19 cellular contexts compared by ENCODE assay signal in genomic region chr19:10646781-10647180, GRCh38. TPM values are rescaled to one million over a fixed set of nuclear protein-coding genes. Genes with fewer than 3 reads are reported as not detected.
DNase-seq lines count a peak whose midpoint lies in the region; ATAC-seq, FAIRE-seq and TF ChIP-seq lines count a peak whose summit lies in the region.
"Had no signal": no experiment of that assay in that cellular context is flagged by ENCODE, and none has a peak within 500 bp of the region (broad histone marks: within the 10 kb centered on the region; RNA-seq: fewer than 3 reads in every experiment).

No MANE protein-coding gene starts in this region.

- POLR2A ChIA-PET in activated CD8-positive, alpha-beta T cell treated with anti-CD3 and anti-CD28 coated beads, Interleukin-2, amount 10 ng/mL, durations not matched to agents 7 days and 5 days (lab: Charles Lee) = interaction anchor here (0.5 to 1.0 kb wide), 3 partner anchors 61 to 90 kb away, joined by 3 read pairs; no protein-coding TSS in a partner anchor

- H3K36me3 Mint-ChIP-seq in IgD-negative memory B cell = no peaks in the 10 kb centered on the region
- peaks cover 3% of the 10 kb centered on the region for H3K36me3 Mint-ChIP-seq in astrocyte (ENCODE audit: low read depth, unreplicated experiment)
- peaks cover 31% of the 10 kb centered on the region for H3K36me3 Mint-ChIP-seq in activated CD8-positive, alpha-beta T cell treated with anti-CD3 and anti-CD28 coated beads, Interleukin-2, amount 10 ng/mL, durations not matched to agents 7 days and 5 days (ENCODE audit: low read depth)

- no peaks in the 10 kb centered on the region for H3K27me3 Mint-ChIP-seq in IgD-negative memory B cell
- H3K27me3 Mint-ChIP-seq in astrocyte (ENCODE audit: low read depth, unreplicated experiment) = no peaks in the 10 kb centered on the region
- no peaks in the 10 kb centered on the region for H3K27me3 Mint-ChIP-seq in activated CD8-positive, alpha-beta T cell treated with anti-CD3 and anti-CD28 coated beads, Interleukin-2, amount 10 ng/mL, durations not matched to agents 7 days and 5 days (ENCODE audit: low read depth)
- H3K27me3 Mint-ChIP-seq: CD4-positive, alpha-beta T cell had no signal

- H2AFZ ChIP-seq in astrocyte (ENCODE audit: low read depth, low read length) = no peak overlapping the region

- no peak overlapping the region for H3K4me2 ChIP-seq in astrocyte (ENCODE audit: low read length)

- H3K4me3 Mint-ChIP-seq in IgD-negative memory B cell (peak overlapping the region in 1 of 4 donors; percentile 38), astrocyte (ENCODE audit: unreplicated experiment) (no peak overlapping the region)
- no peak overlapping the region for H3K4me3 Mint-ChIP-seq in activated CD8-positive, alpha-beta T cell treated with anti-CD3 and anti-CD28 coated beads, Interleukin-2, amount 10 ng/mL, durations not matched to agents 7 days and 5 days
- H3K4me3 Mint-ChIP-seq: CD4-positive, alpha-beta T cell; HFFc6 had no signal

- H3K9me3 Mint-ChIP-seq in IgD-negative memory B cell (no peaks in the 10 kb centered on the region), astrocyte (ENCODE audit: unreplicated experiment) (peaks cover 1% of the 10 kb centered on the region)
- no peaks in the 10 kb centered on the region for H3K9me3 Mint-ChIP-seq in activated CD8-positive, alpha-beta T cell treated with anti-CD3 and anti-CD28 coated beads, Interleukin-2, amount 10 ng/mL, durations not matched to agents 7 days and 5 days (ENCODE audit: insufficient read depth)
- H3K9me3 Mint-ChIP-seq: CD4-positive, alpha-beta T cell; HFFc6 had no signal

- peaks cover 10% of the 10 kb centered on the region for H4K20me1 ChIP-seq in astrocyte (ENCODE audit: insufficient read depth, low read length)

- H3K36me3 ChIP-seq in astrocyte (ENCODE audit: insufficient read depth, low read length) (peaks cover 7% of the 10 kb centered on the region), rectal smooth muscle tissue (ENCODE audit: control insufficient read depth, insufficient read depth, low read length) (no peaks in the 10 kb centered on the region)

- DNase-seq in astrocyte (ENCODE audit: low read depth) (no peak), left cardiac atrium (peak; percentile 31), D721Med (ENCODE audit: insufficient read length, low spot score) (no peak), left colon (no peak)
- no peak for DNase-seq in activated CD8-positive, alpha-beta T cell treated with anti-CD3 and anti-CD28 coated beads, Interleukin-2, amount 10 ng/mL, durations not matched to agents 7 days and 5 days
- DNase-seq in NK-92 treated with Interleukin-12 subunit alpha and Interleukin-12 subunit beta, amount 100 ng/mL, for 24 hours (lab: John Stamatoyannopoulos, UW) = no peak
- DNase-seq: AML-193; CD4-positive, alpha-beta T cell; DND-41; GDM1; GOT3; HFFc6; Kasumi-1; NCI-H1436 treated with DMSO at 0.1 percent for 48 hours; NCI-H2081; NCI-H524 had no signal

- CTCF ChIA-PET in activated CD8-positive, alpha-beta T cell treated with anti-CD3 and anti-CD28 coated beads, Interleukin-2, amount 10 ng/mL, durations not matched to agents 7 days and 5 days (lab: Charles Lee) = interaction anchor here (0.8 to 13.9 kb wide), 7 partner anchors 43 to 138 kb away, joined by 3 to 421 read pairs (median 26); partner anchors contain the start of gene QTRT1

- H3K9me3 ChIP-seq in astrocyte (ENCODE audit: insufficient read depth, low read depth, low read length) = no peaks in the 10 kb centered on the region
- H3K9me3 ChIP-seq: SJSA1 had no signal

- no peak for TF ChIP-seq CTCF in astrocyte (IDR thresholded peaks at IDR 0.05; ENCODE audit: insufficient read depth, low read depth, low read length)
- TF ChIP-seq CTCF in D721Med (IDR thresholded peaks at IDR 0.05; ENCODE audit: insufficient read depth, missing control alignments) = no peak

- H3K27me3 ChIP-seq in astrocyte (ENCODE audit: insufficient read depth, low read length) = no peaks in the 10 kb centered on the region
- no peaks in the 10 kb centered on the region for H3K27me3 ChIP-seq in rectal smooth muscle tissue (ENCODE audit: control insufficient read depth, insufficient read depth, low read length)
- H3K27me3 ChIP-seq: SJSA1 had no signal

- H3K4me3 ChIP-seq in astrocyte (ENCODE audit: insufficient read depth, low read depth, low read length) = no peak overlapping the region
- no peak overlapping the region for H3K4me3 ChIP-seq in rectal smooth muscle tissue (ENCODE audit: low read length)
- H3K4me3 ChIP-seq: SJSA1 had no signal

- no peak overlapping the region for H3K27ac ChIP-seq in astrocyte (ENCODE audit: low read depth, low read length)
- peak overlapping the region; percentile 30 for H3K27ac ChIP-seq in rectal smooth muscle tissue (ENCODE audit: low read depth, low read length)
- H3K27ac ChIP-seq: SJSA1 had no signal

- FAIRE-seq in astrocyte (lab: Jason Lieb, UNC) (no peak), D721Med (lab: Jason Lieb, UNC) (no peak)

- intact Hi-C loops in left cardiac atrium (cut with DNase I) = no loop called here
- intact Hi-C loops in left colon (cut with DNase I, micrococcal nuclease) = no loop called here

- ATAC-seq in left cardiac atrium (peak; percentile 50 to 53), left colon (no peak)
- no peak for ATAC-seq in activated CD8-positive, alpha-beta T cell treated with anti-CD3 and anti-CD28 coated beads, Interleukin-2, amount 10 ng/mL, durations not matched to agents 7 days and 5 days

- H3K27ac Mint-ChIP-seq in IgD-negative memory B cell = peak overlapping the region in 2 of 3 donors; percentile 27 to 39
- peak overlapping the region; percentile 26 for H3K27ac Mint-ChIP-seq in astrocyte (ENCODE audit: unreplicated experiment)
- H3K27ac Mint-ChIP-seq in activated CD8-positive, alpha-beta T cell treated with anti-CD3 and anti-CD28 coated beads, Interleukin-2, amount 10 ng/mL, durations not matched to agents 7 days and 5 days = no peak overlapping the region
- H3K27ac Mint-ChIP-seq: CD4-positive, alpha-beta T cell; HFFc6 had no signal

- H3K79me2 ChIP-seq in astrocyte (ENCODE audit: insufficient read depth, low read length) = no peaks in the 10 kb centered on the region

- H3K4me1 ChIP-seq in astrocyte (ENCODE audit: insufficient read depth, low read length) (peaks cover 12% of the 10 kb centered on the region), rectal smooth muscle tissue (ENCODE audit: control insufficient read depth, insufficient read depth, low read length) (peaks cover 2% of the 10 kb centered on the region)
- H3K4me1 ChIP-seq: SJSA1 had no signal

- peaks cover 7 to 13% (median 13%) of the 10 kb centered on the region in 3 donors for H3K4me1 Mint-ChIP-seq in IgD-negative memory B cell
- peaks cover 8% of the 10 kb centered on the region for H3K4me1 Mint-ChIP-seq in astrocyte (ENCODE audit: low read depth, unreplicated experiment)
- H3K4me1 Mint-ChIP-seq in activated CD8-positive, alpha-beta T cell treated with anti-CD3 and anti-CD28 coated beads, Interleukin-2, amount 10 ng/mL, durations not matched to agents 7 days and 5 days (ENCODE audit: low read depth) = peaks cover 33% of the 10 kb centered on the region

- H3K9ac ChIP-seq in astrocyte (ENCODE audit: low read length) = no peak overlapping the region
- no peak overlapping the region for H3K9ac ChIP-seq in rectal smooth muscle tissue (ENCODE audit: low read length)

RNA-seq across cellular contexts. Expression of gene ILF3, which starts 7.4 kb away (rescaled TPM):
- 106 TPM for polyA plus RNA-seq in IgD-negative memory B cell
- total RNA-seq in astrocyte (228 and 244 TPM in 2 replicates), left cardiac atrium (100 to 1,000 TPM; 108 to 144 TPM), left colon (100 to 1,000 TPM; 129 to 181 TPM)
- total RNA-seq in activated CD8-positive, alpha-beta T cell treated with anti-CD3 and anti-CD28 coated beads, Interleukin-2, amount 10 ng/mL, durations not matched to agents 7 days and 5 days = 100 to 1,000 TPM; 407 to 408 TPM

RNA-seq across cellular contexts. Expression of gene SLC44A2, which starts 21.4 kb away (rescaled TPM):
- 332 TPM for polyA plus RNA-seq in IgD-negative memory B cell
- 91.6 and 94.5 TPM in 2 replicates for total RNA-seq in astrocyte
- total RNA-seq in left cardiac atrium = 10 to 100 TPM; 83.9 to 97.3 TPM
- total RNA-seq in activated CD8-positive, alpha-beta T cell treated with anti-CD3 and anti-CD28 coated beads, Interleukin-2, amount 10 ng/mL, durations not matched to agents 7 days and 5 days = 100 to 1,000 TPM; 112 to 121 TPM
- total RNA-seq in left colon = 100 to 1,000 TPM; 124 to 153 TPM

RNA-seq across cellular contexts. Expression of gene QTRT1, which starts 54.5 kb away (rescaled TPM):
- 53.5 TPM for polyA plus RNA-seq in IgD-negative memory B cell
- total RNA-seq in astrocyte (27.3 and 27.5 TPM in 2 replicates), left cardiac atrium (10 to 100 TPM; 24.7 to 28.2 TPM), left colon (10 to 100 TPM; 76.9 to 78.6 TPM)
- total RNA-seq in activated CD8-positive, alpha-beta T cell treated with anti-CD3 and anti-CD28 coated beads, Interleukin-2, amount 10 ng/mL, durations not matched to agents 7 days and 5 days = 10 to 100 TPM; 36.5 to 36.6 TPM

RNA-seq across cellular contexts. Expression of gene AP1M2, which starts 59.7 kb away (rescaled TPM):
- polyA plus RNA-seq in IgD-negative memory B cell = not detected
- total RNA-seq in astrocyte (1.7 and 4.5 TPM in 2 replicates), left cardiac atrium (under 1 TPM in 1 of 2 donors, not detected in 1; 0.55 TPM), left colon (100 to 1,000 TPM; 116 to 158 TPM)
- total RNA-seq in activated CD8-positive, alpha-beta T cell treated with anti-CD3 and anti-CD28 coated beads, Interleukin-2, amount 10 ng/mL, durations not matched to agents 7 days and 5 days = not detected

Comparison
In these comparisons a context has a peak if more than half of its experiments do, and no peak if none do; other contexts are left out.
1. ATAC-seq: peak in left cardiac atrium (2 of 2); none in activated CD8-positive, alpha-beta T cell treated with anti-CD3 and anti-CD28 coated beads, Interleukin-2, amount 10 ng/mL, durations not matched to agents 7 days and 5 days (single experiment) and left colon (single experiment).